ENCODE assay signal across 22 cellular contexts in the genomic region with DNA sequence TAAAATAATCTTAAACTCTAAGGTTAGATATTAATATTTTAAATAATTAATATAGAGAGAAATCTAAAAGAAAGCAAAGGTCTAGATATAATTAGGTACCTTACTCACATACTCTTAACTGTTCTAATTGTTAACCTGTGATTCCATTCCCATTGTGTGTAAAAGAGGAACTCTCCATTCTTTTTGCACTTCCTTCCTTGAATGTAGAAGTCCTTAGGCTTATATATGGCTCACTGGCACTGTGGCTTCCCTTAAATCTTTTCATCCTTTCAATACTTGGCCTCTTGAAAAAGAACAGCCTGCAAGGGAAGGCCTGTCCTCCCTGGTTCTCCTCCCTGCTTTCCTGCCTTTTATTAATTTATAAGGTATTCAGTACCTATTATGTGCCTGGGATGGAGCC.
DNase-seq lines count a peak whose midpoint lies in the region; ATAC-seq and TF ChIP-seq lines count a peak whose summit lies in the region.
"Had no signal": no experiment of that assay in that cellular context is flagged by ENCODE, and none has a peak within 500 bp of the region (broad histone marks: within the 10 kb centered on the region; RNA-seq: fewer than 3 reads in every experiment).

No MANE protein-coding gene starts in this region.

- H3K9me3 Mint-ChIP-seq in endothelial cell (ENCODE audit: unreplicated experiment): no peaks in the 10 kb centered on the region

- H3K36me3 ChIP-seq in mucosa of rectum (ENCODE audit: control insufficient read depth in 2 of 2, insufficient read depth in 2 of 2, low read length in 2 of 2): no peaks in the 10 kb centered on the region
- H3K36me3 ChIP-seq: HAP-1 had no signal

- H3K27ac Mint-ChIP-seq in endothelial cell (ENCODE audit: unreplicated experiment): peak overlapping the region; percentile 84

- ATAC-seq in activated CD4-positive, CD25-positive, alpha-beta regulatory T cell treated with anti-CD3 and anti-CD28 coated beads, Interleukin-2, amount 50 U/mL, for 24 hours: no peak
- no peak for ATAC-seq in GM18520 (IDR thresholded peaks at IDR 0.05; ENCODE audit: unreplicated experiment)

- no peaks in the 10 kb centered on the region for H3K9me3 ChIP-seq in mucosa of rectum (ENCODE audit: control insufficient read depth in 2 of 2, low read length in 2 of 2)
- H3K9me3 ChIP-seq: HAP-1, SK-N-SH had no signal

- no peak for TF ChIP-seq CTCF in endothelial cell (IDR thresholded peaks at IDR 0.05; ENCODE audit: unreplicated experiment)

- peaks cover 3 to 13% of the 10 kb centered on the region in 2 donors for H3K4me1 ChIP-seq in mucosa of rectum (ENCODE audit: control insufficient read depth in 2 of 2, insufficient read depth in 2 of 2, low read length in 2 of 2)

- no peaks in the 10 kb centered on the region for H3K27me3 ChIP-seq in mucosa of rectum (ENCODE audit: control insufficient read depth in 2 of 2, insufficient read depth in 2 of 2, low read length in 2 of 2)

- H3K9ac ChIP-seq in mucosa of rectum (ENCODE audit: low read depth in 1 of 2, low read length in 2 of 2): peak overlapping the region in 1 of 2 donors; percentile 17
- H3K9ac ChIP-seq: GM23248, SK-N-SH had no signal

- H3K4me1 Mint-ChIP-seq in endothelial cell (ENCODE audit: unreplicated experiment): peaks cover 35% of the 10 kb centered on the region

- no peak overlapping the region for H3K4me3 ChIP-seq in mucosa of rectum (ENCODE audit: low read length in 2 of 2)
- H3K4me3 ChIP-seq: GM23248, HAP-1, PC-9 had no signal

- DNase-seq in CD1c-positive myeloid dendritic cell (ENCODE audit: extremely low spot score): peak; percentile 10
- DNase-seq in Kasumi-1 (lab: John Stamatoyannopoulos, UW): peak; percentile 14 to 16
- no peak for DNase-seq in endothelial cell (ENCODE audit: low spot score)
- no peak for DNase-seq in NCI-H526 treated with DMSO at 0.1 percent for 48 hours (lab: John Stamatoyannopoulos, UW)
- no peak for DNase-seq in NCI-H128 (lab: John Stamatoyannopoulos, UW; ENCODE audit: unreplicated experiment)
- DNase-seq: GF-D8, GM23248, NCI-H1048, NCI-H1436, NCI-H187 treated with DMSO at 0.1 percent for 48 hours, NCI-H2227 treated with DMSO at 0.1 percent for 48 hours, NCI-H510A, NCI-H748 treated with DMSO at 0.1 percent for 48 hours, PC-9, SHP77 treated with DMSO at 0.1 percent for 48 hours, SK-N-SH had no signal

- peak overlapping the region; percentile 66 to 78 for H3K27ac ChIP-seq in mucosa of rectum (ENCODE audit: low read depth in 2 of 2, low read length in 2 of 2)
- H3K27ac ChIP-seq: C4-2B, GM23248, PC-9, RWPE1 had no signal

- peaks cover 1% of the 10 kb centered on the region for H3K27me3 Mint-ChIP-seq in endothelial cell (ENCODE audit: unreplicated experiment)

- no peak overlapping the region for H3K4me3 Mint-ChIP-seq in endothelial cell (ENCODE audit: unreplicated experiment)

- H3K36me3 Mint-ChIP-seq in endothelial cell (ENCODE audit: low read depth, unreplicated experiment): no peaks in the 10 kb centered on the region

Comparison
In these comparisons a context has a peak if more than half of its experiments do, and no peak if none do; other contexts are left out.
1. DNase-seq: peak in CD1c-positive myeloid dendritic cell (single experiment) and Kasumi-1 (2 of 2); none in endothelial cell (single experiment), NCI-H526 treated with DMSO at 0.1 percent for 48 hours (single experiment) and NCI-H128 (single experiment).